In genomic region chr17:35082073-35082657, GRCh38 we compare ENCODE assay signal across 8 cellular contexts. TPM values are rescaled to one million over a fixed set of nuclear protein-coding genes. Genes with fewer than 3 reads are reported as not detected.
A peak's percentile ranks its signal among the peaks of the same experiment; 100 is the strongest.
DNase-seq lines count a peak whose midpoint lies in the region; ATAC-seq and TF ChIP-seq lines count a peak whose summit lies in the region.
"Had no signal": no experiment of that assay in that cellular context is flagged by ENCODE, and none has a peak within 500 bp of the region (broad histone marks: within the 10 kb centered on the region; RNA-seq: fewer than 3 reads in every experiment).

No MANE protein-coding gene starts in this region.

- H3K27me3 ChIP-seq in psoas muscle (ENCODE audit: insufficient read depth in 3 of 3, low read length in 2 of 3) = no peaks in the 10 kb centered on the region
- H3K27me3 ChIP-seq: neutrophil had no signal

- in situ Hi-C loops in astrocyte of the spinal cord (cut with HindIII; ENCODE audit: low sequenced_read_pairs) = no loop called here

- peak overlapping the region; percentile 30 for H3K4me3 ChIP-seq in GM08714 (ENCODE audit: low read length)
- H3K4me3 ChIP-seq in astrocyte of the spinal cord (ENCODE audit: low read depth, low read length) = no peak overlapping the region
- H3K4me3 ChIP-seq in psoas muscle = no peak overlapping the region

- peak; percentile 76 for ATAC-seq in omental fat pad (ENCODE audit: low FRiP score)
- ATAC-seq in HG02973 (IDR thresholded peaks at IDR 0.05; ENCODE audit: unreplicated experiment) = no peak
- no peak for ATAC-seq in GM21825 (IDR thresholded peaks at IDR 0.05; ENCODE audit: unreplicated experiment)
- ATAC-seq in psoas muscle = no peak

- DNase-seq in NCI-H2107 (lab: John Stamatoyannopoulos, UW) (peak; percentile 18), astrocyte of the spinal cord (ENCODE audit: low read depth, low spot score) (peak; percentile 77), omental fat pad (ENCODE audit: low spot score) (no peak), psoas muscle (no peak)

- H3K4me1 ChIP-seq in psoas muscle = no peaks in the 10 kb centered on the region

- no peak overlapping the region for H3K27ac ChIP-seq in psoas muscle
- H3K27ac ChIP-seq: neutrophil had no signal

- intact Hi-C loops in psoas muscle (cut with DNase I) = no loop called here

- WGBS in psoas muscle, 3 donors = 52 to 63% (median 61%) methylated on average over 3 of the region's 3 CpGs

- no peaks in the 10 kb centered on the region for H3K9me3 ChIP-seq in psoas muscle
- H3K9me3 ChIP-seq: neutrophil had no signal

- TF ChIP-seq CTCF in astrocyte of the spinal cord (IDR thresholded peaks at IDR 0.05; ENCODE audit: low read depth, low read length) (no peak), omental fat pad (IDR thresholded peaks at IDR 0.05) (no peak), psoas muscle (IDR thresholded peaks at IDR 0.05) (no peak)

- H3K36me3 ChIP-seq in psoas muscle (ENCODE audit: insufficient read depth in 1 of 2, low read depth in 1 of 2) = no peaks in the 10 kb centered on the region
- H3K36me3 ChIP-seq: neutrophil had no signal

RNA-seq across cellular contexts. Expression of gene RFFL, which starts 18.7 kb away (rescaled TPM):
- total RNA-seq in omental fat pad = 10 to 100 TPM; 17.3 to 23.1 (median 19.7) TPM
- 10 to 100 TPM; 23.6 to 39.5 (median 31.1) TPM for total RNA-seq in psoas muscle
- polyA plus RNA-seq in psoas muscle = 10 to 100 TPM in 1 of 3 donors, 1 to 10 TPM in 2; 7.0 to 19.1 (median 8.6) TPM

RNA-seq across cellular contexts. Expression of gene RAD51D, which starts 37.5 kb away (rescaled TPM):
- total RNA-seq in omental fat pad (10 to 100 TPM in 2 of 4 donors, 1 to 10 TPM in 2; 6.4 to 16.1 (median 9.9) TPM), psoas muscle (1 to 10 TPM; 4.0 to 6.2 (median 6.0) TPM)
- 1 to 10 TPM; 3.6 to 5.4 (median 3.9) TPM for polyA plus RNA-seq in psoas muscle

RNA-seq across cellular contexts. Expression of gene FNDC8, which starts 39.2 kb away (rescaled TPM):
- total RNA-seq in omental fat pad (not detected), psoas muscle (not detected)
- polyA plus RNA-seq in psoas muscle = not detected

RNA-seq across cellular contexts. Expression of gene NLE1, which starts 59.9 kb away (rescaled TPM):
- total RNA-seq in omental fat pad (10 to 100 TPM; 12.1 to 31.3 (median 14.6) TPM), psoas muscle (10 to 100 TPM in 2 of 4 donors, 1 to 10 TPM in 2; 9.8 to 11.9 (median 10.2) TPM)
- 10 to 100 TPM in 2 of 3 donors, 1 to 10 TPM in 1; 9.1 to 15.6 (median 10.6) TPM for polyA plus RNA-seq in psoas muscle

Comparison
In these comparisons a context has a peak if more than half of its experiments do, and no peak if none do; other contexts are left out.
1. DNase-seq: peak in NCI-H2107 (single experiment) and astrocyte of the spinal cord (single experiment); none in omental fat pad (single experiment) and psoas muscle (0 of 2).